ENCODE assay signal across 26 cellular contexts in genomic region chr3:141071681-141072260, GRCh38. TPM values are rescaled to one million over a fixed set of nuclear protein-coding genes. Genes with fewer than 3 reads are reported as not detected.
DNase-seq lines count a peak whose midpoint lies in the region; ATAC-seq, FAIRE-seq and TF ChIP-seq lines count a peak whose summit lies in the region.
"Had no signal": no experiment of that assay in that cellular context is flagged by ENCODE, and none has a peak within 500 bp of the region (broad histone marks: within the 10 kb centered on the region; RNA-seq: fewer than 3 reads in every experiment).

No MANE protein-coding gene starts in this region.

- CTCF ChIA-PET in H1 (lab: Charles Lee; ENCODE audit: partially characterized antibody) (interaction anchor here (1.1 to 29.1 kb wide), 9 partner anchors 11 to 120 kb away, joined by 3 to 333 read pairs (median 7); partner anchors contain the start of gene SPSB4), A673 (lab: Charles Lee) (no interaction called here)
- CTCF ChIA-PET in activated naive CD4-positive, alpha-beta T cell treated with anti-CD3 and anti-CD28 coated beads for 36 hours (lab: Charles Lee), result interaction anchor here (1.5 kb wide), 1 partner anchor 34 kb away, joined by 5 read pairs; no protein-coding TSS in a partner anchor

- H3K4me1 ChIP-seq in HUES6 (ENCODE audit: control insufficient read depth, insufficient read depth, low read length) (peaks cover 78% of the 10 kb centered on the region), H1 (replicated peaks in 1 of 4; ENCODE audit: control insufficient read depth in 3 of 4, insufficient read depth in 4 of 4, low read length in 3 of 4) (peaks cover 35 to 60% (median 49%) of the 10 kb centered on the region in 4 experiments), osteoblast (ENCODE audit: insufficient read depth, low read length) (no peaks in the 10 kb centered on the region), A673 (ENCODE audit: insufficient read depth, low read length, poor library complexity, severe bottlenecking) (peaks cover 7% of the 10 kb centered on the region)

- H2AK5ac ChIP-seq in H1 (ENCODE audit: low read depth, low read length), result peak overlapping the region; percentile 95; the same call in 1 of the 2 replicates

- no peak for TF ChIP-seq POLR2A in H1 (IDR thresholded peaks at IDR 0.05; ENCODE audit: control extremely low read depth in 1 of 2, low read depth in 2 of 2, low read length in 2 of 2)

- H4K20me1 ChIP-seq in H1 (replicated peaks in 1 of 2; ENCODE audit: control insufficient read depth in 1 of 2, insufficient read depth in 2 of 2, low read length in 2 of 2) (peaks cover 0 to 2% of the 10 kb centered on the region in 2 experiments), osteoblast (ENCODE audit: insufficient read depth, low read length) (no peaks in the 10 kb centered on the region)

- H3K14ac ChIP-seq in H1 (ENCODE audit: insufficient read length), result no peak overlapping the region

- no peaks in the 10 kb centered on the region for H3K9me3 ChIP-seq in HUES6 (ENCODE audit: control insufficient read depth, insufficient read depth, low read depth, low read length)
- no peaks in the 10 kb centered on the region for H3K9me3 ChIP-seq in H1 (ENCODE audit: insufficient read depth in 2 of 2, low read depth in 1 of 2, low read length in 1 of 2)
- H3K9me3 ChIP-seq in osteoblast (ENCODE audit: low read depth, low read length), result no peaks in the 10 kb centered on the region
- no peaks in the 10 kb centered on the region for H3K9me3 ChIP-seq in A673 (ENCODE audit: low read depth, low read length, poor library complexity, severe bottlenecking)

- 83% methylated on average over 12 of the region's 12 CpGs; no CpG with 5 or more reads in 1 of the 2 experiments for WGBS in H1 (ENCODE audit: extremely low coverage in 1 of 2, insufficient coverage in 1 of 2, insufficient read length in 1 of 2, insufficient replicate concordance in 2 of 2, low coverage in 1 of 2, low lambda C conversion rate in 2 of 2, missing lambda C conversion rate in 1 of 2), 2 experiments

- DNase-seq in DMS 273 (lab: John Stamatoyannopoulos, UW; ENCODE audit: unreplicated experiment), result peak; percentile 35
- no peak for DNase-seq in DMS 273 treated with DMSO at 0.1 percent for 48 hours (lab: John Stamatoyannopoulos, UW)
- no peak for DNase-seq in H1 (ENCODE audit: low read depth in 1 of 2, low spot score in 2 of 2)
- peak; percentile 43 for DNase-seq in osteoblast (ENCODE audit: insufficient read length, low spot score, missing footprints)
- no peak for DNase-seq in activated naive CD4-positive, alpha-beta T cell treated with anti-CD3 and anti-CD28 coated beads for 36 hours
- DNase-seq in A673 (ENCODE audit: low spot score), result no peak
- DNase-seq: activated CD4-positive, alpha-beta T cell treated with anti-CD3 and anti-CD28 coated beads for 36 hours; activated CD8-positive, alpha-beta memory T cell treated with anti-CD3 and anti-CD28 coated beads for 24 hours; activated T-cell treated with anti-CD3 and anti-CD28 coated beads, Interleukin-2, amount 50 U/mL, for 24 hours; AML-193; DMS79 treated with DMSO at 0.1 percent for 48 hours; left cardiac atrium; midbrain; NCI-H1048; NCI-H2107; NCI-H510A; nephron progenitor cell; small intestine had no signal

- H3K36me3 Mint-ChIP-seq in activated naive CD4-positive, alpha-beta T cell treated with anti-CD3 and anti-CD28 coated beads for 36 hours (ENCODE audit: low read depth), result no peaks in the 10 kb centered on the region
- H3K36me3 Mint-ChIP-seq: stimulated activated memory B cell treated with anti-CD40 and anti-IgM and Interleukin-4, amounts not matched to agents 10 μg/mL and 1 μg/mL and 100 μg/mL, for 72 hours had no signal

- no peak overlapping the region for H3K27ac Mint-ChIP-seq in activated naive CD4-positive, alpha-beta T cell treated with anti-CD3 and anti-CD28 coated beads for 36 hours
- H3K27ac Mint-ChIP-seq: activated CD4-positive, alpha-beta T cell treated with anti-CD3 and anti-CD28 coated beads for 36 hours; activated T-cell treated with anti-CD3 and anti-CD28 coated beads, Interleukin-2, amount 50 U/mL, for 24 hours; stimulated activated memory B cell treated with anti-CD40 and anti-IgM and Interleukin-4, amounts not matched to agents 10 μg/mL and 1 μg/mL and 100 μg/mL, for 72 hours had no signal

- 0 out of 2 replicates have a peak, but pooled peaks cover 2% of the 10 kb centered on the region for H3K79me1 ChIP-seq in H1 (ENCODE audit: low read depth, low read length)

- H2AFZ ChIP-seq in H1 (ENCODE audit: low read length) (no peak overlapping the region), osteoblast (ENCODE audit: low read length) (no peak overlapping the region)

- H3K9me3 Mint-ChIP-seq in activated naive CD4-positive, alpha-beta T cell treated with anti-CD3 and anti-CD28 coated beads for 36 hours, result no peaks in the 10 kb centered on the region
- H3K9me3 Mint-ChIP-seq: activated T-cell treated with anti-CD3 and anti-CD28 coated beads, Interleukin-2, amount 50 U/mL, for 24 hours; nephron progenitor cell; stimulated activated memory B cell treated with anti-CD40 and anti-IgM and Interleukin-4, amounts not matched to agents 10 μg/mL and 1 μg/mL and 100 μg/mL, for 72 hours had no signal

- no TSS peak for BruUV-seq in A673 (replicated peaks; lab: Mats Ljungman, UMichigan)

- peak overlapping the region; percentile 89 for H3K18ac ChIP-seq in H1 (ENCODE audit: extremely low read depth, low read length)

- H3K4me3 Mint-ChIP-seq in activated naive CD4-positive, alpha-beta T cell treated with anti-CD3 and anti-CD28 coated beads for 36 hours, result no peak overlapping the region
- H3K4me3 Mint-ChIP-seq: activated CD4-positive, alpha-beta T cell treated with anti-CD3 and anti-CD28 coated beads for 36 hours; activated T-cell treated with anti-CD3 and anti-CD28 coated beads, Interleukin-2, amount 50 U/mL, for 24 hours; nephron progenitor cell; stimulated activated memory B cell treated with anti-CD40 and anti-IgM and Interleukin-4, amounts not matched to agents 10 μg/mL and 1 μg/mL and 100 μg/mL, for 72 hours had no signal

- no peak for TF ChIP-seq RAD21 in H1 (IDR thresholded peaks at IDR 0.05 in 1 of 2, conservative IDR thresholded peaks at IDR 0.05 in 1 of 2; ENCODE audit: low read depth in 2 of 2, low read length in 2 of 2)

- peaks cover 8% of the 10 kb centered on the region for H3K4me1 Mint-ChIP-seq in activated naive CD4-positive, alpha-beta T cell treated with anti-CD3 and anti-CD28 coated beads for 36 hours (ENCODE audit: low read depth)

- H3K36me3 ChIP-seq in HUES6 (ENCODE audit: control insufficient read depth, insufficient read depth, low read length) (peaks cover 5% of the 10 kb centered on the region), H1 (ENCODE audit: control insufficient read depth in 2 of 4, insufficient read depth in 4 of 4, low read length in 3 of 4) (peaks cover 0 to 2% (median 0%) of the 10 kb centered on the region in 4 experiments; a peak in 1 of 8 replicates), osteoblast (ENCODE audit: insufficient read depth, low read length) (no peaks in the 10 kb centered on the region), A673 (ENCODE audit: insufficient read depth, low read length, poor library complexity, severe bottlenecking) (no peaks in the 10 kb centered on the region)

- H3K27me3 ChIP-seq in HUES6 (ENCODE audit: control insufficient read depth, insufficient read depth, low read length) (no peaks in the 10 kb centered on the region), H1 (replicated peaks in 1 of 4; ENCODE audit: control insufficient read depth in 3 of 4, extremely low read depth in 1 of 4, insufficient read depth in 3 of 4, low read length in 3 of 4) (peaks cover 0 to 18% (median 8%) of the 10 kb centered on the region in 4 experiments; a peak in 4 of 7 replicates), osteoblast (ENCODE audit: insufficient read depth, low read length) (no peaks in the 10 kb centered on the region), A673 (replicated peaks; ENCODE audit: insufficient read depth, low read depth, low read length, poor library complexity) (no peaks in the 10 kb centered on the region)

- no peak for FAIRE-seq in H1 (lab: Jason Lieb, UNC)
- FAIRE-seq: bronchial epithelial cell, GM12878, small intestine had no signal

- H2BK15ac ChIP-seq in H1 (ENCODE audit: low read length), result peak overlapping the region; percentile 41

- H3K79me2 ChIP-seq in H1 (ENCODE audit: control insufficient read depth in 1 of 2, insufficient read depth in 2 of 2, low read length in 2 of 2), result 0 out of 4 replicates have a peak, but pooled peaks cover 0 to 2% of the 10 kb centered on the region in 2 experiments
- H3K79me2 ChIP-seq in osteoblast (ENCODE audit: insufficient read depth, low read length), result no peaks in the 10 kb centered on the region

- H2BK20ac ChIP-seq in H1 (ENCODE audit: low read length), result peak overlapping the region; percentile 97

- intact Hi-C loops in activated naive CD4-positive, alpha-beta T cell treated with anti-CD3 and anti-CD28 coated beads for 36 hours (cut with micrococcal nuclease), result no loop called here
- intact Hi-C loops in A673 (cut with micrococcal nuclease; ENCODE audit: unreplicated experiment), result no loop called here

- peak overlapping the region; percentile 73; the same call in 1 of the 2 replicates for H3K27ac ChIP-seq in HUES6 (ENCODE audit: low read depth, low read length)
- H3K27ac ChIP-seq in H1 (ENCODE audit: low read depth, low read length), result no peak overlapping the region
- H3K27ac ChIP-seq in osteoblast (ENCODE audit: low read depth, low read length), result no peak overlapping the region
- H3K27ac ChIP-seq in A673 (ENCODE audit: low read depth, low read length, poor library complexity, severe bottlenecking), result no peak overlapping the region
- H3K27ac ChIP-seq: 22Rv1, RWPE1 had no signal

- TF ChIP-seq CTCF in H1 (IDR thresholded peaks at IDR 0.05; ENCODE audit: control extremely low read depth in 1 of 3, insufficient read depth in 1 of 3, low read depth in 1 of 3, low read length in 3 of 3) (no peak), osteoblast (IDR thresholded peaks at IDR 0.05; ENCODE audit: extremely low read depth, low read depth, low read length) (no peak), A673 (conservative IDR thresholded peaks at IDR 0.05; ENCODE audit: low read depth, low read length) (no peak)

- H3K23ac ChIP-seq in H1 (ENCODE audit: insufficient read length), result no peak overlapping the region

- H4K5ac ChIP-seq in H1 (ENCODE audit: insufficient read length, low read depth, low read length), result peak overlapping the region; percentile 37

- H3K9ac ChIP-seq in HUES6 (ENCODE audit: low read length) (peak overlapping the region; percentile 66), H1 (replicated peaks in 1 of 4; ENCODE audit: extremely low read depth in 1 of 4, low read depth in 3 of 4, low read length in 3 of 4) (no peak overlapping the region)

- H4K91ac ChIP-seq in H1 (replicated peaks; ENCODE audit: insufficient read length, low read length), result peak overlapping the region; percentile 45

- no peaks in the 10 kb centered on the region for H3K23me2 ChIP-seq in H1 (ENCODE audit: low read depth, low read length)

- peak overlapping the region; percentile 76; the same call in 1 of the 2 replicates for H2BK5ac ChIP-seq in H1 (ENCODE audit: low read depth, low read length)

- H3K56ac ChIP-seq in H1 (replicated peaks; ENCODE audit: insufficient read length, low read depth, low read length), result no peak overlapping the region

- no peak overlapping the region for H4K8ac ChIP-seq in H1 (ENCODE audit: extremely low read depth, insufficient read depth, low read length)

- H3K4me3 ChIP-seq in HUES6 (ENCODE audit: low read depth, low read length) (no peak overlapping the region), H1 (ENCODE audit: extremely low read depth in 1 of 4, insufficient read depth in 2 of 4, low read depth in 3 of 4, low read length in 4 of 4) (peak overlapping the region in 3 of 4 experiments; percentile 0 to 6 (median 2); a peak in 2 of 8 replicates), osteoblast (ENCODE audit: insufficient read depth, low read length) (no peak overlapping the region), A673 (ENCODE audit: low read depth, low read length, poor library complexity, severe bottlenecking) (no peak overlapping the region)
- H3K4me3 ChIP-seq: GM12878 had no signal

- no peak for TF ChIP-seq EP300 in H1 (IDR thresholded peaks at IDR 0.05; ENCODE audit: borderline replicate concordance in 1 of 2, low read depth in 2 of 2, low read length in 2 of 2)

- no peaks in the 10 kb centered on the region for H3K27me3 Mint-ChIP-seq in activated naive CD4-positive, alpha-beta T cell treated with anti-CD3 and anti-CD28 coated beads for 36 hours (ENCODE audit: low read depth)
- H3K27me3 Mint-ChIP-seq: activated CD4-positive, alpha-beta T cell treated with anti-CD3 and anti-CD28 coated beads for 36 hours; activated T-cell treated with anti-CD3 and anti-CD28 coated beads, Interleukin-2, amount 50 U/mL, for 24 hours; stimulated activated memory B cell treated with anti-CD40 and anti-IgM and Interleukin-4, amounts not matched to agents 10 μg/mL and 1 μg/mL and 100 μg/mL, for 72 hours had no signal

- POLR2A ChIA-PET in H1 (lab: Charles Lee; ENCODE audit: partially characterized antibody) (interaction anchor here (1.1 to 2.4 kb wide), 6 partner anchors 10 to 34 kb away, joined by 3 to 22 read pairs (median 4); partner anchors contain the start of gene SPSB4), A673 (lab: Charles Lee; ENCODE audit: low non-redundant PET) (no interaction called here)

- H3K4ac ChIP-seq in H1 (replicated peaks; ENCODE audit: insufficient read length, low read depth, low read length), result peak overlapping the region; percentile 61

- peak overlapping the region; percentile 75 for H2BK12ac ChIP-seq in H1 (ENCODE audit: low read depth, low read length)

- peak overlapping the region; percentile 50 for H2BK120ac ChIP-seq in H1 (replicated peaks; ENCODE audit: low read depth, low read length)

- H3K4me2 ChIP-seq in H1 (ENCODE audit: insufficient read depth in 1 of 2, low read depth in 2 of 2, low read length in 2 of 2) (peak overlapping the region; percentile 16 to 67; a peak in 3 of 4 replicates), osteoblast (ENCODE audit: insufficient read depth, low read length) (no peak overlapping the region)

- no peak for ATAC-seq in GM19452 (IDR thresholded peaks at IDR 0.05; ENCODE audit: unreplicated experiment)
- ATAC-seq: activated CD4-positive, alpha-beta T cell treated with anti-CD3 and anti-CD28 coated beads for 36 hours; GM12878; left cardiac atrium; stimulated activated memory B cell treated with anti-CD40 and anti-IgM and Interleukin-4, amounts not matched to agents 10 μg/mL and 1 μg/mL and 100 μg/mL, for 72 hours had no signal

RNA-seq across cellular contexts. Expression of gene SPSB4, which starts 20.6 kb away (rescaled TPM):
- total RNA-seq in H1 (2021; fragmentation: NEBNext Ultra II Directional; extraction: Animal tissue kit (Norgen Biotek cat#: 25700)), result 17.2 and 18.1 TPM in 2 replicates
- 15.1 and 17.6 TPM in 2 replicates for polyA plus RNA-seq in H1 (2011; rRNA removed)
- 16.5 TPM for polyA plus RNA-seq in H1 (2011; cell fraction: cytosol; rRNA removed)
- 15.4 TPM for polyA plus RNA-seq in H1 (2011; cell fraction: nucleus; rRNA removed)
- 16.7 to 20.2 TPM (median 19.5 TPM) in 4 replicates for polyA plus RNA-seq in H1 (2012, experiment 1 of 2)
- 30.9 TPM for polyA plus RNA-seq in H1 (2012, experiment 2 of 2)
- polyA plus RNA-seq in H1 (2013, experiment 1 of 2), result 12.7 TPM
- polyA plus RNA-seq in H1 (2013, experiment 2 of 2), result 13.3 TPM
- polyA minus RNA-seq in H1 (2011; rRNA and poly(A)+ RNA removed), result 12.9 and 17.0 TPM in 2 replicates
- polyA minus RNA-seq in H1 (2011; cell fraction: cytosol; rRNA and poly(A)+ RNA removed), result 8.6 TPM
- polyA minus RNA-seq in H1 (2011; cell fraction: nucleus; rRNA and poly(A)+ RNA removed), result 18.7 TPM
- total RNA-seq in osteoblast, result not detected in 2 replicates
- total RNA-seq in activated naive CD4-positive, alpha-beta T cell treated with anti-CD3 and anti-CD28 coated beads for 36 hours, result not detected
- total RNA-seq in A673 (2021), result 0.39 and 0.66 TPM in 2 replicates
- total RNA-seq: activated CD4-positive, alpha-beta T cell treated with anti-CD3 and anti-CD28 coated beads for 36 hours; GM12878; HT1080 had no signal
- polyA plus RNA-seq: GM12878 had no signal

Comparison
In these comparisons a context has a peak if more than half of its experiments do, and no peak if none do; other contexts are left out.
1. DNase-seq: peak in DMS 273 (single experiment) and osteoblast (single experiment); none in DMS 273 treated with DMSO at 0.1 percent for 48 hours (single experiment), H1 (0 of 2), activated naive CD4-positive, alpha-beta T cell treated with anti-CD3 and anti-CD28 coated beads for 36 hours (single experiment) and A673 (single experiment).
2. H3K4me3 ChIP-seq: peak in H1 (3 of 4); none in HUES6 (single experiment), osteoblast (single experiment) and A673 (single experiment).
3. RNA of gene SPSB4, which starts 20.6 kb away (total RNA-seq): 17.2 to 18.1 TPM in H1; 0.39 to 0.66 TPM in A673, not detected in osteoblast and not detected in activated naive CD4-positive, alpha-beta T cell treated with anti-CD3 and anti-CD28 coated beads for 36 hours; every median in the first group is over 10 times any median in the second.